In the genomic region with DNA sequence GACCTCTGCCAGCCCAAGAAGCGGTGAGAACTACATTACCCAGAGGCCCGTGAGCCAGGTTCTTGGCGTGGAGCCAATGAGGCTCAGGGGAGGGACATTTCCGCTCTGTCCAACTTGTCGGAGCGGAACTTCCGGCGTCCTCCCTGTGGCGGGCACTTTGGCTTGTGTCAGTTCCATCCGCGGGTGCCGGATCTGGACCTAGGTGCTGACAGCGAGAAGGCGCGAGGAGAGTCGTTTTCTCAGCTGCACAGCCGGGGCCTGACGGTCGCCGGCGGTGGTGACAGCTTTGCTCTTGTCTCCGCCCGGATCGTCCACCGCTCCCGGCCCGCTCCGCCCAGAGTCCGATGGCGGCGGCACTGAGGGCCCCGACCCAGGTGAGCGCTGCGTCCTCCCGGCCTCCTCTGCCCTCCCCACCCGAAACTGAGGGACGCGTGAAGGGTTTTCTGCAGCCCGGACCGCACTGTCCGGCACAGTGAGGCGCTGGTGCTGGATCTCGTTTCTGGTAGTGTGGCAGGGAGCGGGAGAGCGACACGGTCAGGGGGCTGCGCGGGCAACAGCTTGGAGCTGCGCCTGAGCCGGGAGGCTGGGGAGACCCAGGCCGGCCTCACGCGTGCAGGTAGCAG, we compare ENCODE assay signal across 1 cellular context.
TF ChIP-seq lines count a peak whose summit lies in the region.

TSS of gene ZNF530 (plus strand) at position 125 of the 623 bp plus-strand sequence. CDS start 4,461 bp downstream, outside the sequence.

TF ChIP-seq in K562, 482 proteins besides CTCF, POLR2A, EP300 and RAD21 (continued from another document and continues in another):
- TF ChIP-seq, protein P1, sequence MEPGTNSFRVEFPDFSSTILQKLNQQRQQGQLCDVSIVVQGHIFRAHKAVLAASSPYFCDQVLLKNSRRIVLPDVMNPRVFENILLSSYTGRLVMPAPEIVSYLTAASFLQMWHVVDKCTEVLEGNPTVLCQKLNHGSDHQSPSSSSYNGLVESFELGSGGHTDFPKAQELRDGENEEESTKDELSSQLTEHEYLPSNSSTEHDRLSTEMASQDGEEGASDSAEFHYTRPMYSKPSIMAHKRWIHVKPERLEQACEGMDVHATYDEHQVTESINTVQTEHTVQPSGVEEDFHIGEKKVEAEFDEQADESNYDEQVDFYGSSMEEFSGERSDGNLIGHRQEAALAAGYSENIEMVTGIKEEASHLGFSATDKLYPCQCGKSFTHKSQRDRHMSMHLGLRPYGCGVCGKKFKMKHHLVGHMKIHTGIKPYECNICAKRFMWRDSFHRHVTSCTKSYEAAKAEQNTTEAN (CRISPR knock-in tag; IDR thresholded peaks at IDR 0.05), result no peak
- TF ChIP-seq ZNF263 (CRISPR knock-in tag; IDR thresholded peaks at IDR 0.05; ENCODE audit: borderline replicate concordance) (no peak), SIX5 (IDR thresholded peaks at IDR 0.05; ENCODE audit: borderline replicate concordance in 1 of 2, insufficient read depth in 1 of 2, low read depth in 1 of 2, low read length in 2 of 2) (peak; percentile 76 to 80), ZBTB2 (IDR thresholded peaks at IDR 0.05) (no peak), KDM4B (IDR thresholded peaks at IDR 0.05; ENCODE audit: borderline replicate concordance in 2 of 2, low read depth in 1 of 2) (peak in 1 of 2 experiments; percentile 44; a peak in 1 of 4 replicates), FOXJ3 (CRISPR knock-in tag; IDR thresholded peaks at IDR 0.05) (no peak), ZNF511 (CRISPR knock-in tag; IDR thresholded peaks at IDR 0.05) (0 out of 2 replicates have a peak, but pooled peaks have one; percentile 45), MBD2 (IDR thresholded peaks at IDR 0.05; ENCODE audit: borderline replicate concordance, low read depth) (peak; percentile 69), RNF2 (IDR thresholded peaks at IDR 0.05) (no peak), ZFX (CRISPR knock-in tag; IDR thresholded peaks at IDR 0.05) (0 out of 2 replicates have a peak, but pooled peaks have one; percentile 23), MYBL2 (IDR thresholded peaks at IDR 0.05; ENCODE audit: low read depth) (no peak), MYBL2 (CRISPR knock-in tag; IDR thresholded peaks at IDR 0.05; ENCODE audit: borderline replicate concordance) (no peak), ZNF609 (CRISPR knock-in tag; IDR thresholded peaks at IDR 0.05; ENCODE audit: borderline replicate concordance) (no peak), ETV6 (IDR thresholded peaks at IDR 0.05; ENCODE audit: borderline replicate concordance in 1 of 2, low read depth in 2 of 2, low read length in 1 of 2) (no peak), ETV6 (CRISPR knock-in tag; IDR thresholded peaks at IDR 0.05; ENCODE audit: borderline replicate concordance) (0 out of 2 replicates have a peak, but pooled peaks have one; percentile 16), HCFC1 (IDR thresholded peaks at IDR 0.05; ENCODE audit: low read depth, low read length) (peak; percentile 94), NR2C2 (CRISPR knock-in tag; IDR thresholded peaks at IDR 0.05) (no peak), NR2C2 (tag; IDR thresholded peaks at IDR 0.05) (peak; percentile 82), SIN3A (IDR thresholded peaks at IDR 0.05; ENCODE audit: borderline replicate concordance in 2 of 2, control insufficient read depth in 1 of 2, low read depth in 2 of 2, low read length in 2 of 2) (peak; percentile 49 to 82; a peak in 1 of 4 replicates), RBM15 (IDR thresholded peaks at IDR 0.05; ENCODE audit: insufficient read depth, low read length) (no peak), CREM (IDR thresholded peaks at IDR 0.05; ENCODE audit: low read depth) (peak; percentile 69), ATF6 (CRISPR knock-in tag; IDR thresholded peaks at IDR 0.05) (no peak), MNT (conservative IDR thresholded peaks at IDR 0.05) (peak in 1 of 2 experiments; percentile 64; a peak in 2 of 4 replicates), IFI16 (CRISPR knock-in tag; IDR thresholded peaks at IDR 0.05) (no peak), CREB1 (IDR thresholded peaks at IDR 0.05) (no peak), CREB1 (CRISPR knock-in tag; IDR thresholded peaks at IDR 0.05) (0 out of 2 replicates have a peak, but pooled peaks have one; percentile 18), OTX1 (CRISPR knock-in tag; IDR thresholded peaks at IDR 0.05) (no peak), HDAC3 (IDR thresholded peaks at IDR 0.05; ENCODE audit: borderline replicate concordance, partially characterized antibody) (no peak), ASH1L (IDR thresholded peaks at IDR 0.05; ENCODE audit: borderline replicate concordance, low read depth, partially characterized antibody) (no peak), LCOR (CRISPR knock-in tag; IDR thresholded peaks at IDR 0.05) (0 out of 2 replicates have a peak, but pooled peaks have one; percentile 40), RBM25 (IDR thresholded peaks at IDR 0.05; ENCODE audit: low read depth, low read length, severe bottlenecking) (no peak), ATF7 (IDR thresholded peaks at IDR 0.05) (peak; percentile 58; the same call in 1 of the 2 replicates), NCOR1 (IDR thresholded peaks at IDR 0.05) (no peak), KDM2B (CRISPR knock-in tag; IDR thresholded peaks at IDR 0.05) (no peak), POLR3A (IDR thresholded peaks at IDR 0.05; ENCODE audit: borderline replicate concordance, extremely low read depth, insufficient read depth, insufficient read length) (no peak), MTA3 (IDR thresholded peaks at IDR 0.05; ENCODE audit: borderline replicate concordance) (peak; percentile 30; the same call in 1 of the 2 replicates)
- TF ChIP-seq, protein P2, sequence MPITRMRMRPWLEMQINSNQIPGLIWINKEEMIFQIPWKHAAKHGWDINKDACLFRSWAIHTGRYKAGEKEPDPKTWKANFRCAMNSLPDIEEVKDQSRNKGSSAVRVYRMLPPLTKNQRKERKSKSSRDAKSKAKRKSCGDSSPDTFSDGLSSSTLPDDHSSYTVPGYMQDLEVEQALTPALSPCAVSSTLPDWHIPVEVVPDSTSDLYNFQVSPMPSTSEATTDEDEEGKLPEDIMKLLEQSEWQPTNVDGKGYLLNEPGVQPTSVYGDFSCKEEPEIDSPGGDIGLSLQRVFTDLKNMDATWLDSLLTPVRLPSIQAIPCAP (CRISPR knock-in tag; IDR thresholded peaks at IDR 0.05; ENCODE audit: borderline replicate concordance), result no peak
- TF ChIP-seq, protein P3, sequence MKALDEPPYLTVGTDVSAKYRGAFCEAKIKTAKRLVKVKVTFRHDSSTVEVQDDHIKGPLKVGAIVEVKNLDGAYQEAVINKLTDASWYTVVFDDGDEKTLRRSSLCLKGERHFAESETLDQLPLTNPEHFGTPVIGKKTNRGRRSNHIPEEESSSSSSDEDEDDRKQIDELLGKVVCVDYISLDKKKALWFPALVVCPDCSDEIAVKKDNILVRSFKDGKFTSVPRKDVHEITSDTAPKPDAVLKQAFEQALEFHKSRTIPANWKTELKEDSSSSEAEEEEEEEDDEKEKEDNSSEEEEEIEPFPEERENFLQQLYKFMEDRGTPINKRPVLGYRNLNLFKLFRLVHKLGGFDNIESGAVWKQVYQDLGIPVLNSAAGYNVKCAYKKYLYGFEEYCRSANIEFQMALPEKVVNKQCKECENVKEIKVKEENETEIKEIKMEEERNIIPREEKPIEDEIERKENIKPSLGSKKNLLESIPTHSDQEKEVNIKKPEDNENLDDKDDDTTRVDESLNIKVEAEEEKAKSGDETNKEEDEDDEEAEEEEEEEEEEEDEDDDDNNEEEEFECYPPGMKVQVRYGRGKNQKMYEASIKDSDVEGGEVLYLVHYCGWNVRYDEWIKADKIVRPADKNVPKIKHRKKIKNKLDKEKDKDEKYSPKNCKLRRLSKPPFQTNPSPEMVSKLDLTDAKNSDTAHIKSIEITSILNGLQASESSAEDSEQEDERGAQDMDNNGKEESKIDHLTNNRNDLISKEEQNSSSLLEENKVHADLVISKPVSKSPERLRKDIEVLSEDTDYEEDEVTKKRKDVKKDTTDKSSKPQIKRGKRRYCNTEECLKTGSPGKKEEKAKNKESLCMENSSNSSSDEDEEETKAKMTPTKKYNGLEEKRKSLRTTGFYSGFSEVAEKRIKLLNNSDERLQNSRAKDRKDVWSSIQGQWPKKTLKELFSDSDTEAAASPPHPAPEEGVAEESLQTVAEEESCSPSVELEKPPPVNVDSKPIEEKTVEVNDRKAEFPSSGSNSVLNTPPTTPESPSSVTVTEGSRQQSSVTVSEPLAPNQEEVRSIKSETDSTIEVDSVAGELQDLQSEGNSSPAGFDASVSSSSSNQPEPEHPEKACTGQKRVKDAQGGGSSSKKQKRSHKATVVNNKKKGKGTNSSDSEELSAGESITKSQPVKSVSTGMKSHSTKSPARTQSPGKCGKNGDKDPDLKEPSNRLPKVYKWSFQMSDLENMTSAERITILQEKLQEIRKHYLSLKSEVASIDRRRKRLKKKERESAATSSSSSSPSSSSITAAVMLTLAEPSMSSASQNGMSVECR (CRISPR knock-in tag; IDR thresholded peaks at IDR 0.05), result peak; percentile 84
- TF ChIP-seq, protein P4, sequence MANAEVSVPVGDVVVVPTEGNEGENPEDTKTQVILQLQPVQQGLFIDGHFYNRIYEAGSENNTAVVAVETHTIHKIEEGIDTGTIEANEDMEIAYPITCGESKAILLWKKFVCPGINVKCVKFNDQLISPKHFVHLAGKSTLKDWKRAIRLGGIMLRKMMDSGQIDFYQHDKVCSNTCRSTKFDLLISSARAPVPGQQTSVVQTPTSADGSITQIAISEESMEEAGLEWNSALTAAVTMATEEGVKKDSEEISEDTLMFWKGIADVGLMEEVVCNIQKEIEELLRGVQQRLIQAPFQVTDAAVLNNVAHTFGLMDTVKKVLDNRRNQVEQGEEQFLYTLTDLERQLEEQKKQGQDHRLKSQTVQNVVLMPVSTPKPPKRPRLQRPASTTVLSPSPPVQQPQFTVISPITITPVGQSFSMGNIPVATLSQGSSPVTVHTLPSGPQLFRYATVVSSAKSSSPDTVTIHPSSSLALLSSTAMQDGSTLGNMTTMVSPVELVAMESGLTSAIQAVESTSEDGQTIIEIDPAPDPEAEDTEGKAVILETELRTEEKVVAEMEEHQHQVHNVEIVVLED (CRISPR knock-in tag; IDR thresholded peaks at IDR 0.05), result peak; percentile 61
